Comparison of ENCODE assay signal across 23 cellular contexts in the genomic region with DNA sequence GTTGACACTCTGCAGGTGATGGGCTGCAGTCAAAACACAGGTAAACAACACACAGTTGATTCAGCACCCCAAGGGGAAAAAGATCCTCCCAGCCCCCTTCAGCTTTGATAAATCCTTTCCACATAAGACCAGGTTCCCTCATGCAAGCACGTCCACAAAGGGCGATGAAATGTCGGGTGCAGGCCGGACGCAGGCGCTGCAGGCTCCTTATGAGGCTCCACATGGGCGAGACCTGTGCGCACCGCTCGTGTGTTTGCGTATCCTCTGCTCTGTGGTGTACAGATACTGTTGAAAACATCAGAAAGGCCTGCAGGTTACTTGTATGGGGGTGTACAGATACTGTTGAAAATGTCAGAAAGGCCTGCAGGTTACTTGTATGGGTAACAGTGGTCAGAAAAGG. TPM values are rescaled to one million over a fixed set of nuclear protein-coding genes. Genes with fewer than 3 reads are reported as not detected.
"Had no signal": no experiment of that assay in that cellular context is flagged by ENCODE, and none has a peak within 500 bp of the region (broad histone marks: within the 10 kb centered on the region; RNA-seq: fewer than 3 reads in every experiment).

No MANE protein-coding gene starts in this region.

- H3K27me3 Mint-ChIP-seq: naive thymus-derived CD4-positive, alpha-beta T cell had no signal

- ATAC-seq: activated naive CD4-positive, alpha-beta T cell treated with anti-CD3 and anti-CD28 coated beads, Interleukin-2, amount 50 U/mL, for 72 hours; activated T-cell treated with anti-CD3 and anti-CD28 coated beads, Interleukin-2, amount 50 U/mL, for 72 hours; gastroesophageal sphincter; naive thymus-derived CD4-positive, alpha-beta T cell had no signal

- H3K36me3 ChIP-seq: adrenal gland, breast epithelium, neutrophil, transverse colon, vagina had no signal

- DNase-seq: activated CD4-positive, alpha-beta T cell treated with anti-CD3 and anti-CD28 coated beads for 48 hours; activated CD4-positive, CD25-positive, alpha-beta regulatory T cell; activated CD8-positive, alpha-beta memory T cell treated with anti-CD3 and anti-CD28 coated beads for 24 hours; activated effector memory CD4-positive, alpha-beta T cell treated with anti-CD3 and anti-CD28 coated beads, Interleukin-2, amount 50 U/mL, for 16 hours; activated T-cell treated with anti-CD3 and anti-CD28 coated beads, Interleukin-2, amount 50 U/mL, for 72 hours; adrenal gland; cerebellar nuclear complex; cortex of kidney; heart left ventricle; mesendoderm; naive thymus-derived CD4-positive, alpha-beta T cell; stimulated activated naive CD4-positive, alpha-beta T cell treated with Interleukin-2 at 50 U/mL for 16 hours; transverse colon had no signal

- H3K4me3 Mint-ChIP-seq: activated T-cell treated with anti-CD3 and anti-CD28 coated beads, Interleukin-2, amount 50 U/mL, for 72 hours; naive thymus-derived CD4-positive, alpha-beta T cell had no signal

- H3K27ac ChIP-seq: adrenal gland, breast epithelium, esophagus muscularis mucosa, gastroesophageal sphincter, heart left ventricle, neutrophil, parathyroid adenoma, suprapubic skin, transverse colon, vagina had no signal

- H2AFZ ChIP-seq: parathyroid adenoma had no signal

- H3K9me3 ChIP-seq: adrenal gland, breast epithelium, esophagus muscularis mucosa, gastroesophageal sphincter, heart left ventricle, neutrophil, suprapubic skin, transverse colon, vagina had no signal

- H3K9me3 Mint-ChIP-seq: activated naive CD4-positive, alpha-beta T cell treated with anti-CD3 and anti-CD28 coated beads, Interleukin-2, amount 50 U/mL, for 72 hours; activated T-cell treated with anti-CD3 and anti-CD28 coated beads, Interleukin-2, amount 50 U/mL, for 72 hours; naive thymus-derived CD4-positive, alpha-beta T cell had no signal

- H3K4me3 ChIP-seq: adrenal gland, breast epithelium, esophagus muscularis mucosa, gastroesophageal sphincter, heart left ventricle, suprapubic skin, transverse colon, vagina had no signal

- H3K4me1 ChIP-seq: breast epithelium, transverse colon had no signal

- H3K27ac Mint-ChIP-seq: activated T-cell treated with anti-CD3 and anti-CD28 coated beads, Interleukin-2, amount 50 U/mL, for 72 hours had no signal

- H3K9ac ChIP-seq: parathyroid adenoma had no signal

- H3K27me3 ChIP-seq: adrenal gland, breast epithelium, esophagus muscularis mucosa, gastroesophageal sphincter, heart left ventricle, neutrophil, suprapubic skin, transverse colon, vagina had no signal

RNA-seq across cellular contexts. Expression of gene ZNF750, which starts 14.4 kb away (rescaled TPM):
- total RNA-seq: activated naive CD4-positive, alpha-beta T cell treated with anti-CD3 and anti-CD28 coated beads, Interleukin-2, amount 50 U/mL, for 72 hours; activated T-cell treated with anti-CD3 and anti-CD28 coated beads, Interleukin-2, amount 50 U/mL, for 72 hours; esophagus muscularis mucosa; liver; mucosa of gallbladder; naive thymus-derived CD4-positive, alpha-beta T cell; transverse colon had no signal
